In the genomic region with DNA sequence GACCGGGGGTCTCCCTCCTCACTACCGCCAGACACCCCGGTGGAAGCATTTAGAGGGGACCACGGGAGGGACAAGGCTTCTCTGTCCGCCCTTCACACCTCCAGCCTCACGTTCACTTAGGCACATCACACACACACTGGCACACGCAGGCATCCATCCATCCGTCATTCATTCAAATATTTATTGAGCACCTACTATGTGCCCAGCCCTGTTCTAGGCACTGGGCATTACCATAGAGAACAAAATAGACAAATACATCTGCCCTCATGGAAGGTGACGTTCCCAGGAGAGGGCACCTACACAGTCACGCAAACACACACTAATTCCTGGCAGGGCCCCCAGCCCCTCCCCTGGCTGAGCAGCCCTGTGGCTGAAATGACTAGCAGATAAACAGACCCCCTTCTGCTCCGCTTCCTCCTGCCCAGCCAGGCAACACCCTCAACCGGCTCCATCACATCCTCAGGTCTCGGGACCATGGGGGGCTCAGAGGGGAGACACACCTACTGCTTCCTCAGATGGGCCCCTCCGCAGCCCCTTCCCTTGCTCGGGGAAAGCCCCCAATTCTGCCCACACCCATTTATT, we compare ENCODE assay signal across 14 cellular contexts. TPM values are rescaled to one million over a fixed set of nuclear protein-coding genes. Genes with fewer than 3 reads are reported as not detected.
DNase-seq lines count a peak whose midpoint lies in the region; ATAC-seq and TF ChIP-seq lines count a peak whose summit lies in the region.
"Had no signal": no experiment of that assay in that cellular context is flagged by ENCODE, and none has a peak within 500 bp of the region (broad histone marks: within the 10 kb centered on the region; RNA-seq: fewer than 3 reads in every experiment).

No MANE protein-coding gene starts in this region.

- no peak for TF ChIP-seq POLR2A in gastroesophageal sphincter (IDR thresholded peaks at IDR 0.05)

- 61 to 76% methylated on average over 2 to 14 of the region's 15 CpGs for WGBS in gastroesophageal sphincter (ENCODE audit: low coverage in 1 of 2), 2 donors

- no peak overlapping the region for H3K27ac Mint-ChIP-seq in CD8-positive, alpha-beta T cell
- peak overlapping the region; percentile 69; the same call in 1 of the 2 replicates for H3K27ac Mint-ChIP-seq in WTC11

- intact Hi-C loops in CD8-positive, alpha-beta T cell (cut with DNase I, micrococcal nuclease): loop anchor here in 1 of 2 experiments (10.0 kb wide), 1 partner anchor 627 kb away; the partner anchor contains the start of gene ZC3H4

- H3K4me3 Mint-ChIP-seq in CD8-positive, alpha-beta T cell: peak overlapping the region; percentile 81
- no peak overlapping the region for H3K4me3 Mint-ChIP-seq in WTC11

- no peak for TF ChIP-seq EP300 in gastroesophageal sphincter (IDR thresholded peaks at IDR 0.05)

- POLR2A ChIA-PET in CD8-positive, alpha-beta T cell (lab: Charles Lee): no interaction called here
- POLR2A ChIA-PET in WTC11 (lab: Charles Lee): no interaction called here

- H3K27me3 Mint-ChIP-seq in CD8-positive, alpha-beta T cell (ENCODE audit: low read depth): no peaks in the 10 kb centered on the region
- no peaks in the 10 kb centered on the region; the same call in 1 of the 2 replicates for H3K27me3 Mint-ChIP-seq in WTC11 (ENCODE audit: low read depth)

- CTCF ChIA-PET in CD8-positive, alpha-beta T cell (lab: Charles Lee): interaction anchor here (1.8 kb wide), 1 partner anchor 305 kb away, joined by 8 read pairs; no protein-coding TSS in a partner anchor
- CTCF ChIA-PET in WTC11 (lab: Charles Lee): interaction anchor here (1.4 to 7.9 kb wide), 4 partner anchors 28 to 48 kb away, joined by 3 to 102 read pairs (median 6); partner anchors contain the start of gene EHD2

- ATAC-seq in CD8-positive, alpha-beta T cell: no peak
- ATAC-seq in WTC11 (no peak), gastroesophageal sphincter (no peak), GM18498 (IDR thresholded peaks at IDR 0.05; ENCODE audit: unreplicated experiment) (no peak), GM21576 (IDR thresholded peaks at IDR 0.05; ENCODE audit: unreplicated experiment) (no peak)
- ATAC-seq: activated naive CD4-positive, alpha-beta T cell treated with anti-CD3 and anti-CD28 coated beads, Interleukin-2, amount 50 U/mL, for 72 hours had no signal

- H3K4me1 Mint-ChIP-seq in CD8-positive, alpha-beta T cell (ENCODE audit: low read depth): peaks cover 18% of the 10 kb centered on the region
- peaks cover 9% of the 10 kb centered on the region for H3K4me1 Mint-ChIP-seq in WTC11

- no peak overlapping the region for H3K9ac ChIP-seq in skeletal muscle tissue (ENCODE audit: low read depth in 1 of 3, low read length in 3 of 3)

- H3K4me3 ChIP-seq in CD8-positive, alpha-beta T cell (ENCODE audit: low read depth, low read length): no peak overlapping the region
- H3K4me3 ChIP-seq in gastroesophageal sphincter (no peak overlapping the region), skeletal muscle tissue (ENCODE audit: low read length in 3 of 3) (no peak overlapping the region)
- H3K4me3 ChIP-seq: HAP-1 had no signal

- H3K9me3 Mint-ChIP-seq in CD8-positive, alpha-beta T cell: no peaks in the 10 kb centered on the region
- no peaks in the 10 kb centered on the region for H3K9me3 Mint-ChIP-seq in WTC11
- H3K9me3 Mint-ChIP-seq: activated naive CD4-positive, alpha-beta T cell treated with anti-CD3 and anti-CD28 coated beads, Interleukin-2, amount 50 U/mL, for 72 hours had no signal

- no peak for DNase-seq in CD8-positive, alpha-beta T cell
- no peak for DNase-seq in WTC11 (ENCODE audit: low spot score)
- no peak for DNase-seq in OCI-M1 (lab: John Stamatoyannopoulos, UW)
- DNase-seq in stimulated activated CD8-positive, alpha-beta memory T cell treated with anti-CD3 and anti-CD28 coated beads, Interleukin-4, amount 100 ng/mL, for 48 hours: no peak
- DNase-seq: DMS153; effector CD4-positive, alpha-beta T cell; NCI-H2029 treated with DMSO at 0.1 percent for 48 hours; stimulated activated CD4-positive, alpha-beta T cell treated with anti-CD3 and anti-CD28 coated beads, Interleukin-12 subunit alpha, Interleukin-12 subunit beta, amount 100 ng/mL, for 4 hours had no signal

- peaks cover under 1% of the 10 kb centered on the region for H3K36me3 ChIP-seq in CD8-positive, alpha-beta T cell (ENCODE audit: insufficient read depth, low read length)
- H3K36me3 ChIP-seq in gastroesophageal sphincter (peaks cover 0 to 56% of the 10 kb centered on the region in 2 donors), skeletal muscle tissue (ENCODE audit: control insufficient read depth in 3 of 3, insufficient read depth in 3 of 3, low read length in 3 of 3) (peaks cover 4 to 9% (median 7%) of the 10 kb centered on the region in 3 donors)

- no peak overlapping the region for H3K27ac ChIP-seq in CD8-positive, alpha-beta T cell (ENCODE audit: low read depth, low read length)
- H3K27ac ChIP-seq in gastroesophageal sphincter (peak overlapping the region; percentile 94 to 98 (median 97)), skeletal muscle tissue (ENCODE audit: low read depth, low read length) (peak overlapping the region; percentile 30)

- no peaks in the 10 kb centered on the region for H3K27me3 ChIP-seq in CD8-positive, alpha-beta T cell (ENCODE audit: insufficient read depth, low read length)
- H3K27me3 ChIP-seq in gastroesophageal sphincter: no peaks in the 10 kb centered on the region
- no peaks in the 10 kb centered on the region for H3K27me3 ChIP-seq in skeletal muscle tissue (ENCODE audit: control insufficient read depth in 3 of 3, insufficient read depth in 3 of 3, low read length in 3 of 3)

- H3K9me3 ChIP-seq in CD8-positive, alpha-beta T cell (ENCODE audit: low read length): no peaks in the 10 kb centered on the region
- no peaks in the 10 kb centered on the region for H3K9me3 ChIP-seq in gastroesophageal sphincter
- H3K9me3 ChIP-seq in skeletal muscle tissue (ENCODE audit: control insufficient read depth in 3 of 3, low read length in 3 of 3): no peaks in the 10 kb centered on the region

- no peak for TF ChIP-seq CTCF in CD8-positive, alpha-beta T cell (IDR thresholded peaks at IDR 0.05)
- no peak for TF ChIP-seq CTCF in WTC11 (IDR thresholded peaks at IDR 0.05)
- no peak for TF ChIP-seq CTCF in gastroesophageal sphincter (IDR thresholded peaks at IDR 0.05)

- H3K36me3 Mint-ChIP-seq in CD8-positive, alpha-beta T cell: peaks cover 5% of the 10 kb centered on the region
- H3K36me3 Mint-ChIP-seq in WTC11: peaks cover 3% of the 10 kb centered on the region; the same call in 1 of the 2 replicates

- H3K4me1 ChIP-seq in CD8-positive, alpha-beta T cell (ENCODE audit: insufficient read depth, low read length): peaks cover 28% of the 10 kb centered on the region
- peaks cover 0 to 44% (median 20%) of the 10 kb centered on the region in 3 donors for H3K4me1 ChIP-seq in gastroesophageal sphincter
- H3K4me1 ChIP-seq in skeletal muscle tissue (ENCODE audit: control insufficient read depth in 3 of 3, insufficient read depth in 3 of 3, low read length in 3 of 3): peaks cover 18 to 31% (median 26%) of the 10 kb centered on the region in 3 donors

TF ChIP-seq in WTC11, 78 proteins besides CTCF, POLR2A, EP300 and RAD21:
- no peak for TF ChIP-seq NR1H2 (CRISPR knock-in tag; IDR thresholded peaks at IDR 0.05)
- TF ChIP-seq ESRRA (CRISPR knock-in tag; IDR thresholded peaks at IDR 0.05; ENCODE audit: borderline replicate concordance): no peak
- no peak for TF ChIP-seq NR3C1 (CRISPR knock-in tag; conservative IDR thresholded peaks at IDR 0.05; ENCODE audit: low read depth)
- TF ChIP-seq MLX (CRISPR knock-in tag; IDR thresholded peaks at IDR 0.05): no peak
- TF ChIP-seq ZBTB21 (CRISPR knock-in tag; IDR thresholded peaks at IDR 0.05; ENCODE audit: borderline replicate concordance): no peak
- TF ChIP-seq ZMAT4 (CRISPR knock-in tag; IDR thresholded peaks at IDR 0.05): no peak
- TF ChIP-seq, protein P1, sequence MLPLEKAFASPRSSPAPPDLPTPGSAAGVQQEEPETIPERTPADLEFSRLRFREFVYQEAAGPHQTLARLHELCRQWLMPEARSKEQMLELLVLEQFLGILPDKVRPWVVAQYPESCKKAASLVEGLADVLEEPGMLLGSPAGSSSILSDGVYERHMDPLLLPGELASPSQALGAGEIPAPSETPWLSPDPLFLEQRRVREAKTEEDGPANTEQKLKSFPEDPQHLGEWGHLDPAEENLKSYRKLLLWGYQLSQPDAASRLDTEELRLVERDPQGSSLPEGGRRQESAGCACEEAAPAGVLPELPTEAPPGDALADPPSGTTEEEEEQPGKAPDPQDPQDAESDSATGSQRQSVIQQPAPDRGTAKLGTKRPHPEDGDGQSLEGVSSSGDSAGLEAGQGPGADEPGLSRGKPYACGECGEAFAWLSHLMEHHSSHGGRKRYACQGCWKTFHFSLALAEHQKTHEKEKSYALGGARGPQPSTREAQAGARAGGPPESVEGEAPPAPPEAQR (CRISPR knock-in tag; IDR thresholded peaks at IDR 0.05): no peak

RNA-seq across cellular contexts. Expression of gene NOP53, which starts 3.7 kb away (rescaled TPM):
- total RNA-seq in CD8-positive, alpha-beta T cell: 100 to 1,000 TPM; 924 to 926 TPM
- total RNA-seq in WTC11 (2021): 289 to 315 TPM (median 310 TPM) in 3 replicates
- total RNA-seq in gastroesophageal sphincter: 100 to 1,000 TPM; 332 to 592 (median 362) TPM
- total RNA-seq in skeletal muscle tissue: 93.9 TPM

RNA-seq across cellular contexts. Expression of gene EHD2, which starts 28.4 kb away (rescaled TPM):
- total RNA-seq in CD8-positive, alpha-beta T cell: under 1 TPM in 1 of 2 experiments, not detected in 1; 0.25 TPM
- total RNA-seq in WTC11 (2021): 11.8 to 15.5 TPM (median 15.4 TPM) in 3 replicates
- total RNA-seq in gastroesophageal sphincter: 100 to 1,000 TPM; 149 to 383 (median 159) TPM
- total RNA-seq in skeletal muscle tissue: 63.2 TPM

RNA-seq across cellular contexts. Expression of gene SELENOW, which starts 36.9 kb away (rescaled TPM):
- total RNA-seq in CD8-positive, alpha-beta T cell: 10 to 100 TPM; 64.9 to 68.1 TPM
- total RNA-seq in WTC11 (2021) (391 to 430 TPM (median 422 TPM) in 3 replicates), gastroesophageal sphincter (1,000 to 10,000 TPM; 1,196 to 1,646 (median 1,370) TPM), skeletal muscle tissue (450 TPM)

Comparison
In these comparisons a context has a peak if more than half of its experiments do, and no peak if none do; other contexts are left out.
1. RNA of gene EHD2, which starts 28.4 kb away (total RNA-seq): 149 to 383 TPM in gastroesophageal sphincter, 63.2 TPM in skeletal muscle tissue (single experiment) and 11.8 to 15.5 TPM in WTC11; 0.25 TPM in CD8-positive, alpha-beta T cell; every median in the first group is over 10 times any median in the second.